19 cellular contexts compared by ENCODE assay signal in genomic region chr12:114371733-114372132, GRCh38. TPM values are rescaled to one million over a fixed set of nuclear protein-coding genes. Genes with fewer than 3 reads are reported as not detected.
"Had no signal": no experiment of that assay in that cellular context is flagged by ENCODE, and none has a peak within 500 bp of the region (broad histone marks: within the 10 kb centered on the region; RNA-seq: fewer than 3 reads in every experiment).

No MANE protein-coding gene starts in this region.

- H3K36me3 Mint-ChIP-seq: naive thymus-derived CD8-positive, alpha-beta T cell; type B pancreatic cell had no signal

- H3K27ac Mint-ChIP-seq: naive thymus-derived CD8-positive, alpha-beta T cell; type B pancreatic cell had no signal

- ATAC-seq: mucosa of descending colon; naive thymus-derived CD8-positive, alpha-beta T cell had no signal

- H3K4me3 Mint-ChIP-seq: naive thymus-derived CD8-positive, alpha-beta T cell; type B pancreatic cell had no signal

- H3K36me3 ChIP-seq: colonic mucosa, neutrophil, sigmoid colon, vagina had no signal

- H3K9me3 ChIP-seq: colonic mucosa, mucosa of descending colon, neutrophil, sigmoid colon, vagina had no signal

- H3K9me3 Mint-ChIP-seq: type B pancreatic cell had no signal

- H3K27ac ChIP-seq: colonic mucosa, hepatocyte, neutrophil, sigmoid colon, skin epidermis, vagina had no signal

- H3K4me1 ChIP-seq: colonic mucosa, sigmoid colon, vagina had no signal

- H3K27me3 ChIP-seq: colonic mucosa, vagina had no signal

- H3K4me3 ChIP-seq: colonic mucosa, hepatocyte, mucosa of descending colon, sigmoid colon, skin epidermis, vagina had no signal

- H3K4me1 Mint-ChIP-seq: naive thymus-derived CD8-positive, alpha-beta T cell had no signal

- DNase-seq: colonic mucosa; dermis blood vessel endothelial cell; foreskin melanocyte; mucosa of descending colon; naive thymus-derived CD8-positive, alpha-beta T cell; sigmoid colon; stimulated activated naive CD4-positive, alpha-beta T cell treated with Interleukin-2 at 50 U/mL for 16 hours had no signal

RNA-seq across cellular contexts. Expression of gene TBX5, which starts 34.2 kb away (rescaled TPM):
- total RNA-seq: cerebellum; colonic mucosa; dermis blood vessel endothelial cell; endothelial cell of umbilical vein; kidney epithelial cell; lung microvascular endothelial cell; mucosa of descending colon; naive thymus-derived CD8-positive, alpha-beta T cell; osteoblast; pulmonary artery endothelial cell; sigmoid colon; vagina had no signal
- polyA plus RNA-seq: endothelial cell of umbilical vein; naive thymus-derived CD8-positive, alpha-beta T cell; neural cell; sigmoid colon had no signal
